Comparison of ENCODE assay signal across 10 cellular contexts in the genomic region with DNA sequence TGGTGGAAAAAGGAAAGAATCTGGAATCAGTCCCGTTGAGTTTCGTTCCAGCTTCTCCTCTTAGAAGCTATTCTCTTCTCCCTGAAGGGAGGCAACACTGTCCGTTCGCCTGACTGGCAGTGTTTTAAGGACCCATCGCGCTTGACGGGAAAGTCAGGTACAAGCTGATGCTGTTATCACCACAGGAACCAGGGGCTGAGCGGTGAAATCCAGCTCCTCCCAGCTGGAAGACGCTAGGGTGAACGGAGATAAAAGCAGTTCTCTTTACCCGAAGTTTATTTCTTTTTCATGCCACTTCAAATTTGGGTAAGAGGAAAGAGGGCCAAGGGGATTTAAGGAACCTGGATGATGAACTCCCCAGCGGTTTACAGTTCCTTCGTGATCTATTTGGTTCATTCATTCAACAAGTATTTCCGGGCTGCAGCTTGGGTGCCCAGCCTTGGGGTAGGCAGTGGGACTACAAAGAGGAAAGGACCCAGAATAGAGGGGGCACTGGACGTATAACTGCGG. TPM values are rescaled to one million over a fixed set of nuclear protein-coding genes. Genes with fewer than 3 reads are reported as not detected.
DNase-seq lines count a peak whose midpoint lies in the region; ATAC-seq lines count a peak whose summit lies in the region.
"Had no signal": no experiment of that assay in that cellular context is flagged by ENCODE, and none has a peak within 500 bp of the region (broad histone marks: within the 10 kb centered on the region; RNA-seq: fewer than 3 reads in every experiment).

No MANE protein-coding gene starts in this region.

- DNase-seq in NCI-H1105 treated with DMSO at 0.1 percent for 48 hours (lab: John Stamatoyannopoulos, UW) (peak; percentile 12), NCI-H1105 (lab: John Stamatoyannopoulos, UW) (no peak), NT2/D1 (ENCODE audit: low read depth, low spot score) (no peak), foreskin melanocyte (peak; percentile 1), skeletal muscle cell (ENCODE audit: low read depth) (no peak), SJCRH30 (no peak)
- DNase-seq in activated CD8-positive, alpha-beta memory T cell treated with anti-CD3 and anti-CD28 coated beads for 24 hours, result no peak

- no peaks in the 10 kb centered on the region for H3K9me3 ChIP-seq in NT2/D1 (ENCODE audit: insufficient read depth, low read length)
- H3K9me3 ChIP-seq in SJCRH30 (replicated peaks), result no peaks in the 10 kb centered on the region

- H3K4me1 ChIP-seq in NT2/D1 (ENCODE audit: insufficient read depth, insufficient read length) (no peaks in the 10 kb centered on the region), SJCRH30 (no peaks in the 10 kb centered on the region)

- no peak for ATAC-seq in GM19023 (IDR thresholded peaks at IDR 0.05; ENCODE audit: unreplicated experiment)

- H3K4me3 ChIP-seq in NT2/D1 (ENCODE audit: insufficient read length, low read depth) (peak overlapping the region; percentile 36), skeletal muscle cell (ENCODE audit: low read depth, low read length) (peak overlapping the region; percentile 28), SJCRH30 (no peak overlapping the region)

- H3K27ac ChIP-seq in SJCRH30, result no peak overlapping the region
- H3K27ac ChIP-seq: HL-60 had no signal

- H3K36me3 ChIP-seq in NT2/D1 (ENCODE audit: insufficient read depth, insufficient read length, low read length) (no peaks in the 10 kb centered on the region), SJCRH30 (no peaks in the 10 kb centered on the region)

- H3K9ac ChIP-seq in NT2/D1 (ENCODE audit: insufficient read length, low read depth), result peak overlapping the region; percentile 51

- H3K27me3 ChIP-seq in NT2/D1 (ENCODE audit: insufficient read depth, insufficient read length), result peaks cover 27% of the 10 kb centered on the region
- no peaks in the 10 kb centered on the region for H3K27me3 ChIP-seq in SJCRH30

RNA-seq across cellular contexts. Expression of a gene that starts 0.6 kb away (rescaled TPM):
- not detected in 2 replicates for total RNA-seq in SJCRH30 (2014; rRNA removed; shearing (Covaris generic))
- total RNA-seq: A172 had no signal

Comparison
In these comparisons a context has a peak if more than half of its experiments do, and no peak if none do; other contexts are left out.
1. DNase-seq: peak in NCI-H1105 treated with DMSO at 0.1 percent for 48 hours (single experiment) and foreskin melanocyte (single experiment); none in NCI-H1105 (single experiment), NT2/D1 (single experiment), skeletal muscle cell (single experiment), SJCRH30 (0 of 2) and activated CD8-positive, alpha-beta memory T cell treated with anti-CD3 and anti-CD28 coated beads for 24 hours (single experiment).